Comparison of ENCODE assay signal across 2 cellular contexts in genomic region chr1:24702511-24703293, GRCh38.
TF ChIP-seq lines count a peak whose summit lies in the region.

No MANE protein-coding gene starts in this region.

TF ChIP-seq in HepG2, 621 proteins besides CTCF, POLR2A, EP300 and RAD21 (continues in another document):
- peak; percentile 59; the same call in 1 of the 2 replicates for TF ChIP-seq ZMYM2 (CRISPR knock-in tag; IDR thresholded peaks at IDR 0.05)
- TF ChIP-seq ZKSCAN1 (IDR thresholded peaks at IDR 0.05; ENCODE audit: low read length), result peak; percentile 99
- TF ChIP-seq THAP11 (CRISPR knock-in tag; IDR thresholded peaks at IDR 0.05), result no peak
- TF ChIP-seq MIER2 (CRISPR knock-in tag; IDR thresholded peaks at IDR 0.05), result no peak
- no peak for TF ChIP-seq SNAI1 (CRISPR knock-in tag; IDR thresholded peaks at IDR 0.05; ENCODE audit: borderline replicate concordance)
- TF ChIP-seq NKX3-1 (CRISPR knock-in tag; IDR thresholded peaks at IDR 0.05), result no peak
- no peak for TF ChIP-seq IRF2 (CRISPR knock-in tag; IDR thresholded peaks at IDR 0.05)
- no peak for TF ChIP-seq ZMAT3 (CRISPR knock-in tag; conservative IDR thresholded peaks at IDR 0.05)
- TF ChIP-seq, protein P1, sequence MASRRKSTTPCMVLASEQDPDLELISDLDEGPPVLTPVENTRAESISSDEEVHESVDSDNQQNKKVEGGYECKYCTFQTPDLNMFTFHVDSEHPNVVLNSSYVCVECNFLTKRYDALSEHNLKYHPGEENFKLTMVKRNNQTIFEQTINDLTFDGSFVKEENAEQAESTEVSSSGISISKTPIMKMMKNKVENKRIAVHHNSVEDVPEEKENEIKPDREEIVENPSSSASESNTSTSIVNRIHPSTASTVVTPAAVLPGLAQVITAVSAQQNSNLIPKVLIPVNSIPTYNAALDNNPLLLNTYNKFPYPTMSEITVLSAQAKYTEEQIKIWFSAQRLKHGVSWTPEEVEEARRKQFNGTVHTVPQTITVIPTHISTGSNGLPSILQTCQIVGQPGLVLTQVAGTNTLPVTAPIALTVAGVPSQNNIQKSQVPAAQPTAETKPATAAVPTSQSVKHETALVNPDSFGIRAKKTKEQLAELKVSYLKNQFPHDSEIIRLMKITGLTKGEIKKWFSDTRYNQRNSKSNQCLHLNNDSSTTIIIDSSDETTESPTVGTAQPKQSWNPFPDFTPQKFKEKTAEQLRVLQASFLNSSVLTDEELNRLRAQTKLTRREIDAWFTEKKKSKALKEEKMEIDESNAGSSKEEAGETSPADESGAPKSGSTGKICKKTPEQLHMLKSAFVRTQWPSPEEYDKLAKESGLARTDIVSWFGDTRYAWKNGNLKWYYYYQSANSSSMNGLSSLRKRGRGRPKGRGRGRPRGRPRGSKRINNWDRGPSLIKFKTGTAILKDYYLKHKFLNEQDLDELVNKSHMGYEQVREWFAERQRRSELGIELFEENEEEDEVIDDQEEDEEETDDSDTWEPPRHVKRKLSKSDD (CRISPR knock-in tag; IDR thresholded peaks at IDR 0.05; ENCODE audit: low read depth), result no peak
- TF ChIP-seq, protein P2, sequence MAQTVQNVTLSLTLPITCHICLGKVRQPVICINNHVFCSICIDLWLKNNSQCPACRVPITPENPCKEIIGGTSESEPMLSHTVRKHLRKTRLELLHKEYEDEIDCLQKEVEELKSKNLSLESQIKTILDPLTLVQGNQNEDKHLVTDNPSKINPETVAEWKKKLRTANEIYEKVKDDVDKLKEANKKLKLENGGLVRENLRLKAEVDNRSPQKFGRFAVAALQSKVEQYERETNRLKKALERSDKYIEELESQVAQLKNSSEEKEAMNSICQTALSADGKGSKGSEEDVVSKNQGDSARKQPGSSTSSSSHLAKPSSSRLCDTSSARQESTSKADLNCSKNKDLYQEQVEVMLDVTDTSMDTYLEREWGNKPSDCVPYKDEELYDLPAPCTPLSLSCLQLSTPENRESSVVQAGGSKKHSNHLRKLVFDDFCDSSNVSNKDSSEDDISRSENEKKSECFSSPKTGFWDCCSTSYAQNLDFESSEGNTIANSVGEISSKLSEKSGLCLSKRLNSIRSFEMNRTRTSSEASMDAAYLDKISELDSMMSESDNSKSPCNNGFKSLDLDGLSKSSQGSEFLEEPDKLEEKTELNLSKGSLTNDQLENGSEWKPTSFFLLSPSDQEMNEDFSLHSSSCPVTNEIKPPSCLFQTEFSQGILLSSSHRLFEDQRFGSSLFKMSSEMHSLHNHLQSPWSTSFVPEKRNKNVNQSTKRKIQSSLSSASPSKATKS (CRISPR knock-in tag; IDR thresholded peaks at IDR 0.05), result no peak
- no peak for TF ChIP-seq MAX (IDR thresholded peaks at IDR 0.05)
- TF ChIP-seq ZNF460 (CRISPR knock-in tag; IDR thresholded peaks at IDR 0.05; ENCODE audit: borderline replicate concordance), result no peak
- TF ChIP-seq, protein P3, sequence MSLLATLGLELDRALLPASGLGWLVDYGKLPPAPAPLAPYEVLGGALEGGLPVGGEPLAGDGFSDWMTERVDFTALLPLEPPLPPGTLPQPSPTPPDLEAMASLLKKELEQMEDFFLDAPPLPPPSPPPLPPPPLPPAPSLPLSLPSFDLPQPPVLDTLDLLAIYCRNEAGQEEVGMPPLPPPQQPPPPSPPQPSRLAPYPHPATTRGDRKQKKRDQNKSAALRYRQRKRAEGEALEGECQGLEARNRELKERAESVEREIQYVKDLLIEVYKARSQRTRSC (CRISPR knock-in tag; IDR thresholded peaks at IDR 0.05; ENCODE audit: low read depth), result no peak
- 0 out of 2 replicates have a peak, but pooled peaks have one; percentile 27 for TF ChIP-seq ZNF274 (CRISPR knock-in tag; IDR thresholded peaks at IDR 0.05)
- no peak for TF ChIP-seq PAX8 (CRISPR knock-in tag; IDR thresholded peaks at IDR 0.05; ENCODE audit: borderline replicate concordance)
- TF ChIP-seq NFRKB (IDR thresholded peaks at IDR 0.05), result no peak
- TF ChIP-seq NFATC3 (CRISPR knock-in tag; IDR thresholded peaks at IDR 0.05), result no peak
- TF ChIP-seq ATF2 (CRISPR knock-in tag; IDR thresholded peaks at IDR 0.05), result no peak
- TF ChIP-seq CC2D1A (CRISPR knock-in tag; IDR thresholded peaks at IDR 0.05), result no peak
- no peak for TF ChIP-seq ZNF33B (CRISPR knock-in tag; IDR thresholded peaks at IDR 0.05)
- TF ChIP-seq MEIS1 (CRISPR knock-in tag; IDR thresholded peaks at IDR 0.05; ENCODE audit: borderline replicate concordance), result no peak
- no peak for TF ChIP-seq MED1 (CRISPR knock-in tag; IDR thresholded peaks at IDR 0.05)

TF ChIP-seq in H1, 55 proteins besides CTCF, POLR2A, EP300 and RAD21:
- TF ChIP-seq SIN3A (conservative IDR thresholded peaks at IDR 0.05 in 1 of 2, IDR thresholded peaks at IDR 0.05 in 1 of 2; ENCODE audit: low read depth in 1 of 2, low read length in 2 of 2) (0 out of 4 replicates have a peak, but pooled peaks of 1 of the 2 experiments have one; percentile 28), ASH2L (IDR thresholded peaks at IDR 0.05; ENCODE audit: low read length) (no peak)
TF ChIP-seq in H1: peak in this region for 1.
